Comparison of ENCODE assay signal across 9 cellular contexts in the genomic region with DNA sequence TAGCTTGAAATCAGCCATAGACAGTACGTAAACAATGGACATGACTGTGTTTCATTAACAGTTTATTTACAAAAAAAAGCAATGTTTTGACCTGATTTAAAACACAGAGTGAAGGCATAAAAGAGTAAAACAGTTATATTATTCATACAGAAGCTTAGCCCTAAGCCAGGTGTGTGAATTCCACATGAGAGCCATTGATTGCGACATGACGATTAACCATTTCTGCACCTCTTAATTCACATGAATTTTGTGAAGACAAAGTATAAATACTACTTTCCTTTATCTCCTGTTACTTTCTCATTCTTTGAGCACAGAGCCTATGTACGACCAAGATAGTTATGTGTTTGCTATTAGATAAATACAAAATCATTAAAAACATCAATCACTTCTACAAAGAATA. TPM values are rescaled to one million over a fixed set of nuclear protein-coding genes. Genes with fewer than 3 reads are reported as not detected.
"Had no signal": no experiment of that assay in that cellular context is flagged by ENCODE, and none has a peak within 500 bp of the region (broad histone marks: within the 10 kb centered on the region; RNA-seq: fewer than 3 reads in every experiment).

No MANE protein-coding gene starts in this region.

- H3K9me3 Mint-ChIP-seq: GM23338 had no signal

- H3K4me1 Mint-ChIP-seq: GM23338, H9 had no signal

- ATAC-seq: GM23338, K562 had no signal

- FAIRE-seq: H1, H54, HTR-8/SVneo, K562 had no signal

- H2AFZ ChIP-seq: GM23338 had no signal

- H3K4me3 Mint-ChIP-seq: GM23338, H9 had no signal

- DNase-seq: H9, HCEC 1CT, KG1 had no signal

- H3K4me3 ChIP-seq: GM23338, K562 had no signal

- H3K4me2 ChIP-seq: GM23338 had no signal

RNA-seq across cellular contexts. Expression of gene MAGEB18, which starts 55.0 kb away (rescaled TPM):
- total RNA-seq: GM23338, H1, H9, HT-29, K562 had no signal
- polyA plus RNA-seq: GM23338, H1, K562 had no signal
